In the genomic region with DNA sequence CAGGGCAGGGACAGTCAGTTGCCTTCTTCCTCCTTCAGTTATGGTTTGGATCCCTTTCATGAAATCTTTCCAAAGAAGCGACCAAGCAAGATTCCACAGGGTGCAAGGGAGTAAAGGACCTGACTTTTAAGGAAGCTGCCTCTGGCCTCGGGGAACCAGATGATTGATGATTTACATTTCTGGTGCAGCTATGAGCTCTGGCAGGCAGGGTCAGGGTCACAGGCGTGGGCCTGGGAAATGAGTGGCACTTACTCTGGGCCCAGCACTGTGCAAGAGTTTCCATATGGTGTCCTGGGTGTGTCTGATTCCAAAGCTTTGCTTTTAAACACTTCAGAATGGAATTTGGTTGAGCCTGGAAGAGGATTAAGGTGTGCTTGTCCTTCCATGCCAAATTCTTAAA, we compare ENCODE assay signal across 1 cellular context.
TF ChIP-seq lines count a peak whose summit lies in the region.

No MANE protein-coding gene starts in this region.

TF ChIP-seq in H1, 55 proteins besides CTCF, POLR2A, EP300 and RAD21:
- TF ChIP-seq TCF12 (IDR thresholded peaks at IDR 0.05; ENCODE audit: low read depth, low read length) = no peak
- TF ChIP-seq CREB1 (IDR thresholded peaks at IDR 0.05) = no peak
- TF ChIP-seq, protein P1, sequence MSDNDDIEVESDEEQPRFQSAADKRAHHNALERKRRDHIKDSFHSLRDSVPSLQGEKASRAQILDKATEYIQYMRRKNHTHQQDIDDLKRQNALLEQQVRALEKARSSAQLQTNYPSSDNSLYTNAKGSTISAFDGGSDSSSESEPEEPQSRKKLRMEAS (IDR thresholded peaks at IDR 0.05) = no peak
- no peak for TF ChIP-seq EGR1 (IDR thresholded peaks at IDR 0.05; ENCODE audit: borderline replicate concordance, low read depth, low read length)
- TF ChIP-seq KDM4A (IDR thresholded peaks at IDR 0.05; ENCODE audit: low read depth, low read length, severe bottlenecking) = no peak
- TF ChIP-seq, protein P2, sequence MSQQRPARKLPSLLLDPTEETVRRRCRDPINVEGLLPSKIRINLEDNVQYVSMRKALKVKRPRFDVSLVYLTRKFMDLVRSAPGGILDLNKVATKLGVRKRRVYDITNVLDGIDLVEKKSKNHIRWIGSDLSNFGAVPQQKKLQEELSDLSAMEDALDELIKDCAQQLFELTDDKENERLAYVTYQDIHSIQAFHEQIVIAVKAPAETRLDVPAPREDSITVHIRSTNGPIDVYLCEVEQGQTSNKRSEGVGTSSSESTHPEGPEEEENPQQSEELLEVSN (IDR thresholded peaks at IDR 0.05) = no peak
- no peak for TF ChIP-seq JUND (IDR thresholded peaks at IDR 0.05; ENCODE audit: low read length)
- no peak for TF ChIP-seq MAFK (IDR thresholded peaks at IDR 0.05; ENCODE audit: low read depth, low read length)
- TF ChIP-seq, protein P3, sequence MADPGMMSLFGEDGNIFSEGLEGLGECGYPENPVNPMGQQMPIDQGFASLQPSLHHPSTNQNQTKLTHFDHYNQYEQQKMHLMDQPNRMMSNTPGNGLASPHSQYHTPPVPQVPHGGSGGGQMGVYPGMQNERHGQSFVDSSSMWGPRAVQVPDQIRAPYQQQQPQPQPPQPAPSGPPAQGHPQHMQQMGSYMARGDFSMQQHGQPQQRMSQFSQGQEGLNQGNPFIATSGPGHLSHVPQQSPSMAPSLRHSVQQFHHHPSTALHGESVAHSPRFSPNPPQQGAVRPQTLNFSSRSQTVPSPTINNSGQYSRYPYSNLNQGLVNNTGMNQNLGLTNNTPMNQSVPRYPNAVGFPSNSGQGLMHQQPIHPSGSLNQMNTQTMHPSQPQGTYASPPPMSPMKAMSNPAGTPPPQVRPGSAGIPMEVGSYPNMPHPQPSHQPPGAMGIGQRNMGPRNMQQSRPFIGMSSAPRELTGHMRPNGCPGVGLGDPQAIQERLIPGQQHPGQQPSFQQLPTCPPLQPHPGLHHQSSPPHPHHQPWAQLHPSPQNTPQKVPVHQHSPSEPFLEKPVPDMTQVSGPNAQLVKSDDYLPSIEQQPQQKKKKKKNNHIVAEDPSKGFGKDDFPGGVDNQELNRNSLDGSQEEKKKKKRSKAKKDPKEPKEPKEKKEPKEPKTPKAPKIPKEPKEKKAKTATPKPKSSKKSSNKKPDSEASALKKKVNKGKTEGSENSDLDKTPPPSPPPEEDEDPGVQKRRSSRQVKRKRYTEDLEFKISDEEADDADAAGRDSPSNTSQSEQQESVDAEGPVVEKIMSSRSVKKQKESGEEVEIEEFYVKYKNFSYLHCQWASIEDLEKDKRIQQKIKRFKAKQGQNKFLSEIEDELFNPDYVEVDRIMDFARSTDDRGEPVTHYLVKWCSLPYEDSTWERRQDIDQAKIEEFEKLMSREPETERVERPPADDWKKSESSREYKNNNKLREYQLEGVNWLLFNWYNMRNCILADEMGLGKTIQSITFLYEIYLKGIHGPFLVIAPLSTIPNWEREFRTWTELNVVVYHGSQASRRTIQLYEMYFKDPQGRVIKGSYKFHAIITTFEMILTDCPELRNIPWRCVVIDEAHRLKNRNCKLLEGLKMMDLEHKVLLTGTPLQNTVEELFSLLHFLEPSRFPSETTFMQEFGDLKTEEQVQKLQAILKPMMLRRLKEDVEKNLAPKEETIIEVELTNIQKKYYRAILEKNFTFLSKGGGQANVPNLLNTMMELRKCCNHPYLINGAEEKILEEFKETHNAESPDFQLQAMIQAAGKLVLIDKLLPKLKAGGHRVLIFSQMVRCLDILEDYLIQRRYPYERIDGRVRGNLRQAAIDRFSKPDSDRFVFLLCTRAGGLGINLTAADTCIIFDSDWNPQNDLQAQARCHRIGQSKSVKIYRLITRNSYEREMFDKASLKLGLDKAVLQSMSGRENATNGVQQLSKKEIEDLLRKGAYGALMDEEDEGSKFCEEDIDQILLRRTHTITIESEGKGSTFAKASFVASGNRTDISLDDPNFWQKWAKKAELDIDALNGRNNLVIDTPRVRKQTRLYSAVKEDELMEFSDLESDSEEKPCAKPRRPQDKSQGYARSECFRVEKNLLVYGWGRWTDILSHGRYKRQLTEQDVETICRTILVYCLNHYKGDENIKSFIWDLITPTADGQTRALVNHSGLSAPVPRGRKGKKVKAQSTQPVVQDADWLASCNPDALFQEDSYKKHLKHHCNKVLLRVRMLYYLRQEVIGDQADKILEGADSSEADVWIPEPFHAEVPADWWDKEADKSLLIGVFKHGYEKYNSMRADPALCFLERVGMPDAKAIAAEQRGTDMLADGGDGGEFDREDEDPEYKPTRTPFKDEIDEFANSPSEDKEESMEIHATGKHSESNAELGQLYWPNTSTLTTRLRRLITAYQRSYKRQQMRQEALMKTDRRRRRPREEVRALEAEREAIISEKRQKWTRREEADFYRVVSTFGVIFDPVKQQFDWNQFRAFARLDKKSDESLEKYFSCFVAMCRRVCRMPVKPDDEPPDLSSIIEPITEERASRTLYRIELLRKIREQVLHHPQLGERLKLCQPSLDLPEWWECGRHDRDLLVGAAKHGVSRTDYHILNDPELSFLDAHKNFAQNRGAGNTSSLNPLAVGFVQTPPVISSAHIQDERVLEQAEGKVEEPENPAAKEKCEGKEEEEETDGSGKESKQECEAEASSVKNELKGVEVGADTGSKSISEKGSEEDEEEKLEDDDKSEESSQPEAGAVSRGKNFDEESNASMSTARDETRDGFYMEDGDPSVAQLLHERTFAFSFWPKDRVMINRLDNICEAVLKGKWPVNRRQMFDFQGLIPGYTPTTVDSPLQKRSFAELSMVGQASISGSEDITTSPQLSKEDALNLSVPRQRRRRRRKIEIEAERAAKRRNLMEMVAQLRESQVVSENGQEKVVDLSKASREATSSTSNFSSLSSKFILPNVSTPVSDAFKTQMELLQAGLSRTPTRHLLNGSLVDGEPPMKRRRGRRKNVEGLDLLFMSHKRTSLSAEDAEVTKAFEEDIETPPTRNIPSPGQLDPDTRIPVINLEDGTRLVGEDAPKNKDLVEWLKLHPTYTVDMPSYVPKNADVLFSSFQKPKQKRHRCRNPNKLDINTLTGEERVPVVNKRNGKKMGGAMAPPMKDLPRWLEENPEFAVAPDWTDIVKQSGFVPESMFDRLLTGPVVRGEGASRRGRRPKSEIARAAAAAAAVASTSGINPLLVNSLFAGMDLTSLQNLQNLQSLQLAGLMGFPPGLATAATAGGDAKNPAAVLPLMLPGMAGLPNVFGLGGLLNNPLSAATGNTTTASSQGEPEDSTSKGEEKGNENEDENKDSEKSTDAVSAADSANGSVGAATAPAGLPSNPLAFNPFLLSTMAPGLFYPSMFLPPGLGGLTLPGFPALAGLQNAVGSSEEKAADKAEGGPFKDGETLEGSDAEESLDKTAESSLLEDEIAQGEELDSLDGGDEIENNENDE (IDR thresholded peaks at IDR 0.05; ENCODE audit: insufficient replicate concordance, low read length) = no peak
- TF ChIP-seq SP2 (IDR thresholded peaks at IDR 0.05; ENCODE audit: low read length) = no peak
